20 cellular contexts compared by ENCODE assay signal in the genomic region with DNA sequence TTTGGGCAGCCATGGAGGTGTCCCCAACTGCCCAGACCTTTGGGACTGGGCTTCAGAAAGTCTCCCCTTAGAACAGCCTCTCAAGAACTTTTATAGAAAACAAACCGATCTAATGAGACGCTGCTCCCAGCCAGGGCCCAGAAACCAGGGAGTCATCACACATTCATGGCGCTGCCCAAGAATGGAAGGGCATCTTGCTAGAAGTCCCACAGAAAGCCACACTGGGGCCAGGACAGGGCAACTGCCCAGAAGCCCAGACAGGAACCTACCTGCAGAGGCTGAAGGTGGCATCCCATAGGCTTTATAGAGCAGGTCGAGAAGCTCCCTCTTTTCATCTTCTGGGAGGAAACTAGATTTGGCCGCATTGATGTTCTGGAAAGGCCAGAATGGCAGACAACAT.
"Had no signal": no experiment of that assay in that cellular context is flagged by ENCODE, and none has a peak within 500 bp of the region (broad histone marks: within the 10 kb centered on the region; RNA-seq: fewer than 3 reads in every experiment).

No MANE protein-coding gene starts in this region.

- DNase-seq: activated CD4-positive, alpha-beta T cell treated with anti-CD3 and anti-CD28 coated beads, Interleukin-2, amount 10 ng/mL, durations not matched to agents 24 days and 14 days; activated effector memory CD4-positive, alpha-beta T cell treated with Interleukin-2 at 50 U/mL for 16 hours; adrenal gland; dorsolateral prefrontal cortex; left colon; mammary epithelial cell; natural killer cell; nucleus accumbens; small intestine; stimulated activated CD4-positive, alpha-beta T cell treated with anti-CD3 and anti-CD28 coated beads, Interleukin-4, amount 100 ng/mL, for 4 hours; stimulated activated CD8-positive, alpha-beta memory T cell treated with anti-CD3 and anti-CD28 coated beads, Interleukin-4, amount 100 ng/mL, for 48 hours; stimulated activated naive CD8-positive, alpha-beta T cell treated with anti-CD3 and anti-CD28 coated beads, Interleukin-15, amount 100 ng/mL, for 72 hours; T-helper 2 cell had no signal

- ATAC-seq: esophagus mucosa; left colon; natural killer cell; stimulated activated naive CD8-positive, alpha-beta T cell treated with anti-CD3 and anti-CD28 coated beads, Interleukin-15, amount 100 ng/mL, for 72 hours; WTC11 had no signal

- FAIRE-seq: islet of Langerhans, small intestine had no signal

- H3K9me3 ChIP-seq: adrenal gland, right atrium auricular region had no signal

- H3K4me3 Mint-ChIP-seq: activated CD4-positive, alpha-beta T cell treated with anti-CD3 and anti-CD28 coated beads, Interleukin-2, amount 10 ng/mL, durations not matched to agents 24 days and 14 days; activated naive CD4-positive, alpha-beta T cell treated with anti-CD3 and anti-CD28 coated beads, Interleukin-2, amount 50 U/mL, for 24 hours; natural killer cell; stimulated activated naive CD8-positive, alpha-beta T cell treated with anti-CD3 and anti-CD28 coated beads, Interleukin-15, amount 100 ng/mL, for 72 hours; type B pancreatic cell; WTC11 had no signal

- H3K9me3 Mint-ChIP-seq: activated naive CD4-positive, alpha-beta T cell treated with anti-CD3 and anti-CD28 coated beads, Interleukin-2, amount 50 U/mL, for 24 hours; natural killer cell; type B pancreatic cell; WTC11 had no signal

- H3K4me3 ChIP-seq: adrenal gland, dorsolateral prefrontal cortex, right atrium auricular region had no signal

- H3K27ac Mint-ChIP-seq: activated CD4-positive, alpha-beta T cell treated with anti-CD3 and anti-CD28 coated beads, Interleukin-2, amount 10 ng/mL, durations not matched to agents 24 days and 14 days; activated naive CD4-positive, alpha-beta T cell treated with anti-CD3 and anti-CD28 coated beads, Interleukin-2, amount 50 U/mL, for 24 hours; progenitor cell of endocrine pancreas; stimulated activated naive CD8-positive, alpha-beta T cell treated with anti-CD3 and anti-CD28 coated beads, Interleukin-15, amount 100 ng/mL, for 72 hours; type B pancreatic cell; WTC11 had no signal

- H3K27ac ChIP-seq: adrenal gland had no signal

- H3K27me3 ChIP-seq: adrenal gland, dorsolateral prefrontal cortex, right atrium auricular region had no signal

- H3K27me3 Mint-ChIP-seq: activated CD4-positive, alpha-beta T cell treated with anti-CD3 and anti-CD28 coated beads, Interleukin-2, amount 10 ng/mL, durations not matched to agents 24 days and 14 days; activated naive CD4-positive, alpha-beta T cell treated with anti-CD3 and anti-CD28 coated beads, Interleukin-2, amount 50 U/mL, for 24 hours; progenitor cell of endocrine pancreas; stimulated activated naive CD8-positive, alpha-beta T cell treated with anti-CD3 and anti-CD28 coated beads, Interleukin-15, amount 100 ng/mL, for 72 hours; type B pancreatic cell had no signal
